ENCODE assay signal across 26 cellular contexts in the genomic region with DNA sequence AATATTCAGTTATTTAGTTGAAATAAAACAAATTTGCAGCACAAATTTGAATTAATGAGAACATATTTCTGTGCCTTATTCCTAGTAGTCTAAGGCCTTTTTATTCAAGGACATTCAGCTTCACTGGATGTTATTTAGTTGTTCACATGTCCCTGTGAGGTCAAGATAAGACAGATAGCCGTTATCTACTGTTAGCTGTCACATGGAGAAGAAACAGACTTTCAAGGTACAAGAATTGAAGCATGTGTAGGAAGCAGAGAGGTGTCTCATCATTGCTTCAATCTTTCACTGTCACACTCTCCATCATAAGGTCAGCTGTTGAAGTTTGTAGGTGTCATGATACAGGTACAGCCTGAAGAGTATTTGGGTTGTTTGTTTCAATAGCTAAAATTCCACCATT.
"Had no signal": no experiment of that assay in that cellular context is flagged by ENCODE, and none has a peak within 500 bp of the region (broad histone marks: within the 10 kb centered on the region; RNA-seq: fewer than 3 reads in every experiment).

No MANE protein-coding gene starts in this region.

- DNase-seq: cortex of kidney; effector memory CD8-positive, alpha-beta T cell; foreskin keratinocyte; glutamatergic neuron; heart right ventricle; hippocampal formation; kidney glomerular epithelial cell; left ventricle myocardium superior; lower lobe of right lung; natural killer cell; occipital lobe; ovary; posterior cingulate gyrus; psoas muscle; right cardiac atrium; sigmoid colon; stimulated activated CD4-positive, alpha-beta T cell treated with anti-CD3 and anti-CD28 coated beads, Interleukin-2, amount 100 ng/mL, for 24 hours; stimulated activated CD4-positive, alpha-beta T cell treated with anti-CD3 and anti-CD28 coated beads, Interleukin-4, amount 100 ng/mL, for 24 hours; stimulated activated naive CD4-positive, alpha-beta T cell treated with Interleukin-2 at 50 U/mL for 16 hours; substantia nigra; testis; tibial artery had no signal

- ATAC-seq: effector memory CD8-positive, alpha-beta T cell; esophagus mucosa; foreskin keratinocyte; gastroesophageal sphincter; heart right ventricle; left ventricle myocardium superior; lower lobe of right lung; natural killer cell; psoas muscle; right cardiac atrium; stimulated activated effector memory CD8-positive, alpha-beta T cell treated with anti-CD3 and anti-CD28 coated beads, Interleukin-12 subunit alpha, Interleukin-12 subunit beta, amount 100 ng/mL, for 72 hours had no signal

- H3K27ac ChIP-seq: foreskin keratinocyte, gastroesophageal sphincter, heart right ventricle, lower lobe of right lung, ovary, psoas muscle, sigmoid colon, testis, tibial artery had no signal

- H3K9me3 ChIP-seq: gastroesophageal sphincter, heart right ventricle, lower lobe of right lung, ovary, psoas muscle, sigmoid colon, testis, tibial artery had no signal

- H3K4me1 ChIP-seq: foreskin keratinocyte, gastroesophageal sphincter, lower lobe of right lung, sigmoid colon had no signal

- H3K36me3 ChIP-seq: gastroesophageal sphincter, heart right ventricle, lower lobe of right lung, ovary, sigmoid colon, tibial artery had no signal

- FAIRE-seq: islet of Langerhans had no signal

- H3K4me3 ChIP-seq: gastroesophageal sphincter, heart right ventricle, lower lobe of right lung, ovary, psoas muscle, sigmoid colon, testis, tibial artery had no signal

- H3K27me3 ChIP-seq: foreskin keratinocyte, gastroesophageal sphincter, heart right ventricle, ovary, sigmoid colon, testis, tibial artery had no signal
